ENCODE assay signal across 17 cellular contexts in genomic region chr6:36793913-36794703, GRCh38. TPM values are rescaled to one million over a fixed set of nuclear protein-coding genes. Genes with fewer than 3 reads are reported as not detected.
DNase-seq lines count a peak whose midpoint lies in the region; ATAC-seq, FAIRE-seq and TF ChIP-seq lines count a peak whose summit lies in the region.
"Had no signal": no experiment of that assay in that cellular context is flagged by ENCODE, and none has a peak within 500 bp of the region (broad histone marks: within the 10 kb centered on the region; RNA-seq: fewer than 3 reads in every experiment).

No MANE protein-coding gene starts in this region.

- TF ChIP-seq CTCF in heart right ventricle (IDR thresholded peaks at IDR 0.05) (no peak), K562 (IDR thresholded peaks at IDR 0.05 in 2 of 3, conservative IDR thresholded peaks at IDR 0.05 in 1 of 3; ENCODE audit: insufficient read depth in 2 of 3, low read depth in 1 of 3, low read length in 3 of 3) (no peak)

- H3K27ac ChIP-seq in heart right ventricle (no peak overlapping the region), K562 (ENCODE audit: extremely low read depth, low read depth, low read length) (no peak overlapping the region)
- H3K27ac ChIP-seq: brain microvascular endothelial cell, SJSA1 had no signal

- no peak overlapping the region for H3K4me3 Mint-ChIP-seq in activated T-cell treated with anti-CD3 and anti-CD28 coated beads, Interleukin-2, amount 50 U/mL, for 72 hours
- H3K4me3 Mint-ChIP-seq: activated CD8-positive, alpha-beta T cell treated with anti-CD3 and anti-CD28 coated beads, Interleukin-2, amount 10 ng/mL, durations not matched to agents 7 days and 5 days; CD8-positive, alpha-beta memory T cell; effector memory CD8-positive, alpha-beta T cell; HFFc6; stimulated activated naive CD8-positive, alpha-beta T cell treated with anti-CD3 and anti-CD28 coated beads, Interleukin-15, amount 100 ng/mL, for 72 hours had no signal

- no peak overlapping the region for H3K27ac Mint-ChIP-seq in activated T-cell treated with anti-CD3 and anti-CD28 coated beads, Interleukin-2, amount 50 U/mL, for 72 hours
- H3K27ac Mint-ChIP-seq: activated CD8-positive, alpha-beta T cell treated with anti-CD3 and anti-CD28 coated beads, Interleukin-2, amount 10 ng/mL, durations not matched to agents 7 days and 5 days; CD8-positive, alpha-beta memory T cell; effector memory CD8-positive, alpha-beta T cell; HFFc6; stimulated activated naive CD8-positive, alpha-beta T cell treated with anti-CD3 and anti-CD28 coated beads, Interleukin-15, amount 100 ng/mL, for 72 hours had no signal

- no peak overlapping the region for H3K4me2 ChIP-seq in K562 (ENCODE audit: insufficient read depth, low read length)

- H3K27me3 Mint-ChIP-seq in activated T-cell treated with anti-CD3 and anti-CD28 coated beads, Interleukin-2, amount 50 U/mL, for 72 hours (ENCODE audit: low read depth): no peaks in the 10 kb centered on the region

- DNase-seq in heart right ventricle: no peak
- DNase-seq in cardiac septum (ENCODE audit: low spot score): no peak
- DNase-seq in K562 (ENCODE audit: extremely low read depth in 1 of 4, low spot score in 3 of 4): no peak
- peak; percentile 65 for DNase-seq in midbrain (lab: John Stamatoyannopoulos, UW)
- no peak for DNase-seq in activated CD4-positive, alpha-beta T cell treated with anti-CD3 and anti-CD28 coated beads, Interleukin-2, amount 50 U/mL, for 1 hour
- DNase-seq in activated T-cell treated with anti-CD3 and anti-CD28 coated beads for 4 hours: no peak
- DNase-seq in activated T-cell treated with anti-CD3 and anti-CD28 coated beads, Interleukin-2, amount 50 U/mL, for 72 hours: no peak
- DNase-seq: activated CD8-positive, alpha-beta T cell treated with anti-CD3 and anti-CD28 coated beads, Interleukin-2, amount 10 ng/mL, durations not matched to agents 7 days and 5 days; brain microvascular endothelial cell; CD8-positive, alpha-beta memory T cell; effector memory CD8-positive, alpha-beta T cell; foreskin fibroblast; HFFc6; stimulated activated naive CD8-positive, alpha-beta T cell treated with anti-CD3 and anti-CD28 coated beads, Interleukin-15, amount 100 ng/mL, for 72 hours had no signal

- peak overlapping the region in 1 of 2 experiments; percentile 31; a peak in 1 of 4 replicates for H3K9ac ChIP-seq in K562 (ENCODE audit: insufficient read depth in 1 of 2, low read depth in 2 of 2, low read length in 2 of 2)

- no peak overlapping the region for H3K4me3 ChIP-seq in heart right ventricle
- no peak overlapping the region for H3K4me3 ChIP-seq in K562
- H3K4me3 ChIP-seq: SJSA1 had no signal

- no peak for TF ChIP-seq RAD21 in K562 (CRISPR knock-in tag; conservative IDR thresholded peaks at IDR 0.05 in 1 of 2, IDR thresholded peaks at IDR 0.05 in 1 of 2)

- H3K4me1 Mint-ChIP-seq in activated T-cell treated with anti-CD3 and anti-CD28 coated beads, Interleukin-2, amount 50 U/mL, for 72 hours (ENCODE audit: low read depth): peaks cover under 1% of the 10 kb centered on the region
- H3K4me1 Mint-ChIP-seq: CD8-positive, alpha-beta memory T cell had no signal

- H3K4me1 ChIP-seq in heart right ventricle (peaks cover 0 to 10% (median under 1%) of the 10 kb centered on the region in 9 donors), K562 (replicated peaks in 1 of 2; ENCODE audit: control insufficient read depth in 2 of 2, insufficient read depth in 2 of 2, low read length in 2 of 2) (peaks cover 0 to 9% of the 10 kb centered on the region in 2 experiments; a peak in 2 of 5 replicates)
- H3K4me1 ChIP-seq: SJSA1 had no signal

- H4K20me1 ChIP-seq in K562 (replicated peaks; ENCODE audit: control insufficient read depth, insufficient read depth, low read length): peaks cover 10% of the 10 kb centered on the region; the same call in 1 of the 2 replicates

- intact Hi-C loops in heart right ventricle (cut with DNase I) (no loop called here), cardiac septum (cut with DNase I) (no loop called here), K562 (cut with micrococcal nuclease) (no loop called here)

- H3K27me3 ChIP-seq in heart right ventricle (peaks cover 0 to 7% (median 0%) of the 10 kb centered on the region in 7 donors), K562 (ENCODE audit: control insufficient read depth in 2 of 2, insufficient read depth in 2 of 2, low read length in 2 of 2) (peaks cover 65 to 74% of the 10 kb centered on the region in 2 experiments)

- POLR2A ChIA-PET in K562 (lab: Yijun Ruan, JAX): interaction anchor here (0.8 to 1.3 kb wide), 2 partner anchors 12 to 14 kb away, joined by 3 to 4 read pairs; no protein-coding TSS in a partner anchor

- no peaks in the 10 kb centered on the region for H3K36me3 Mint-ChIP-seq in activated T-cell treated with anti-CD3 and anti-CD28 coated beads, Interleukin-2, amount 50 U/mL, for 72 hours (ENCODE audit: insufficient read depth in 2 of 2)
- H3K36me3 Mint-ChIP-seq: CD8-positive, alpha-beta memory T cell had no signal

- ATAC-seq in heart right ventricle (peak in 5 of 8 donors; percentile 9 to 33 (median 15)), K562 (peak; percentile 30; the same call in 1 of the 3 replicates), GM21529 (IDR thresholded peaks at IDR 0.05; ENCODE audit: unreplicated experiment) (no peak)
- no peak for ATAC-seq in activated T-cell treated with anti-CD3 and anti-CD28 coated beads, Interleukin-2, amount 50 U/mL, for 72 hours (replicated peaks in 1 of 2)
- ATAC-seq: activated CD8-positive, alpha-beta T cell treated with anti-CD3 and anti-CD28 coated beads, Interleukin-2, amount 10 ng/mL, durations not matched to agents 7 days and 5 days; effector memory CD8-positive, alpha-beta T cell; stimulated activated naive CD8-positive, alpha-beta T cell treated with anti-CD3 and anti-CD28 coated beads, Interleukin-15, amount 100 ng/mL, for 72 hours had no signal

- 69% methylated on average over 19 of the region's 19 CpGs for WGBS in heart right ventricle, 2 donors
- 4% methylated on average over 18 of the region's 19 CpGs for WGBS in K562 (ENCODE audit: insufficient coverage, low coverage, missing lambda C conversion rate)

- CTCF ChIA-PET in K562 (lab: Yijun Ruan, JAX; ENCODE audit: low intra/inter-chr PET ratio): no interaction called here

- no peaks in the 10 kb centered on the region for H3K9me3 ChIP-seq in heart right ventricle
- no peaks in the 10 kb centered on the region for H3K9me3 ChIP-seq in K562 (replicated peaks; ENCODE audit: control insufficient read depth, insufficient read depth, low read depth, low read length)
- H3K9me3 ChIP-seq: SJSA1 had no signal

- no peaks in the 10 kb centered on the region for H3K79me2 ChIP-seq in K562 (ENCODE audit: control insufficient read depth, insufficient read depth, low read length)

- no peaks in the 10 kb centered on the region for H3K9me3 Mint-ChIP-seq in activated T-cell treated with anti-CD3 and anti-CD28 coated beads, Interleukin-2, amount 50 U/mL, for 72 hours
- H3K9me3 Mint-ChIP-seq: CD8-positive, alpha-beta memory T cell; effector memory CD8-positive, alpha-beta T cell; HFFc6; stimulated activated naive CD8-positive, alpha-beta T cell treated with anti-CD3 and anti-CD28 coated beads, Interleukin-15, amount 100 ng/mL, for 72 hours had no signal

- no TSS peak for BruUV-seq in K562 (replicated peaks; lab: Mats Ljungman, UMichigan)

- H3K36me3 ChIP-seq in heart right ventricle: peaks cover 0 to 19% (median 0%) of the 10 kb centered on the region in 9 donors
- no peaks in the 10 kb centered on the region for H3K36me3 ChIP-seq in K562 (ENCODE audit: control insufficient read depth, insufficient read depth, low read length)
- H3K36me3 ChIP-seq: brain microvascular endothelial cell, SJSA1 had no signal

- no peak for TF ChIP-seq POLR2A in K562 (conservative IDR thresholded peaks at IDR 0.05)

- TF ChIP-seq EP300 in K562 (IDR thresholded peaks at IDR 0.05; ENCODE audit: low read length): no peak

- H2AFZ ChIP-seq in K562 (ENCODE audit: low read depth, low read length): no peak overlapping the region

- in situ Hi-C loops in K562 (cut with MboI): no loop called here

- FAIRE-seq in K562 (lab: Jason Lieb, UNC): no peak

- no peaks in the 10 kb centered on the region for H3K9me1 ChIP-seq in K562 (ENCODE audit: control insufficient read depth, insufficient read depth, low read length)

TF ChIP-seq in K562, 482 proteins besides CTCF, POLR2A, EP300 and RAD21:
- TF ChIP-seq ZNF764 (CRISPR knock-in tag; IDR thresholded peaks at IDR 0.05; ENCODE audit: low read depth) (no peak), EGR1 (conservative IDR thresholded peaks at IDR 0.05) (0 out of 2 replicates have a peak, but pooled peaks have one; percentile 23)

RNA-seq across cellular contexts. Expression of gene CPNE5, which starts 45.1 kb away (rescaled TPM):
- total RNA-seq in heart right ventricle (10 to 100 TPM in 9 of 10 donors, 1 to 10 TPM in 1; 2.8 to 98.2 (median 29.0) TPM), cardiac septum (6.7 TPM), K562 (2014; rRNA removed) (0.18 TPM in 1 of 2 replicates, not detected in the other), K562 (2014; rRNA removed; fragmentation: Illumina TruSeq; extraction: Trizol) (not detected in 2 replicates), K562 (2015; rRNA removed; fragmentation: Illumina TruSeq; extraction: Trizol) (0.14 TPM in 1 of 2 replicates, not detected in the other), K562 (2021) (0.47 and 0.49 TPM in 2 replicates)
- polyA plus RNA-seq in heart right ventricle (10 to 100 TPM in 1 of 2 donors, 1 to 10 TPM in 1; 4.4 to 18.4 TPM), K562 (2011; rRNA removed) (0.46 and 0.61 TPM in 2 replicates), K562 (2014; fragmentation: Illumina TruSeq; extraction: Trizol) (0.43 TPM in 1 of 2 replicates, not detected in the other), K562 (2014; fragmentation: Nextera tagmentation; extraction: Ambion mirVana) (1 to 10 TPM in 1 of 2 experiments, under 1 TPM in 1; 0.21 to 1.0 TPM), K562 (2014; rRNA removed) (0.69 TPM in 1 of 2 replicates, not detected in the other)
- total RNA-seq in K562 (2011; cell fraction: chromatin; rRNA removed; ENCODE audit: low replicate concordance): 1.5 and 2.5 TPM in 2 replicates
- total RNA-seq in K562 (2011; cell fraction: nucleolus; rRNA removed): 0.66 and 1.5 TPM in 2 replicates
- total RNA-seq in K562 (2011; cell fraction: nucleoplasm; rRNA removed): 1.2 and 1.6 TPM in 2 replicates
- 0.19 and 0.31 TPM in 2 replicates for polyA plus RNA-seq in K562 (2011; cell fraction: cytosol; rRNA removed)
- 1.2 and 1.9 TPM in 2 replicates for polyA plus RNA-seq in K562 (2011; cell fraction: nucleus; rRNA removed)
- 0.33 and 1.8 TPM in 2 replicates for polyA plus RNA-seq in K562 (2012)
- polyA minus RNA-seq in K562 (2011; rRNA and poly(A)+ RNA removed): 0.67 TPM in 1 of 2 replicates, not detected in the other
- polyA minus RNA-seq in K562 (2011; cell fraction: cytosol; rRNA and poly(A)+ RNA removed): not detected in 2 replicates
- polyA minus RNA-seq in K562 (2011; cell fraction: nucleus; rRNA and poly(A)+ RNA removed): 0.78 and 0.81 TPM in 2 replicates
- total RNA-seq in activated T-cell treated with anti-CD3 and anti-CD28 coated beads, Interleukin-2, amount 50 U/mL, for 72 hours: 1 to 10 TPM in 1 of 2 donors, under 1 TPM in 1; 0.48 to 2.6 TPM
- total RNA-seq: A172 had no signal

Comparison
In these comparisons a context has a peak if more than half of its experiments do, and no peak if none do; other contexts are left out.
1. ATAC-seq: peak in heart right ventricle (5 of 8) and K562 (single experiment); none in GM21529 (single experiment) and activated T-cell treated with anti-CD3 and anti-CD28 coated beads, Interleukin-2, amount 50 U/mL, for 72 hours (0 of 2).